ENCODE assay signal across 24 cellular contexts in the genomic region with DNA sequence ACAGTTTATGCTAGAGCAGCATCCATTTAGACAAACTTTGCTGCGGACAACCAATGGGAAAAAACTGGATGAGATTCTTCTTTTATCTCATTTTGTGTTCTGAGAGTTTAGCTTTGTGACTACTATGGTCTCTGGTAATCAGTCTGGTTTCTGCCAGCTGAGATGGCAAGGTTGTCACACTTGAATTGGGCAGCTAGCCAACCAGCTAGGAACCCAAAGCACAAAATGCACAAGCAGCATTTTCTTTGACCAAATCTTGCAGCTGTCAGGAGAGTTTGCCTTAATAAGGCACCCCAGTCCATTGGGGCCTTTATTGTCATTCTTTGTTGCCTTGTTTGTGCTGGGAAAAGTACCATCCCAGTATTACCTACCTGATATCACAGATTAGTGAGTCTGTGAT. TPM values are rescaled to one million over a fixed set of nuclear protein-coding genes. Genes with fewer than 3 reads are reported as not detected.
DNase-seq lines count a peak whose midpoint lies in the region; ATAC-seq and TF ChIP-seq lines count a peak whose summit lies in the region.
"Had no signal": no experiment of that assay in that cellular context is flagged by ENCODE, and none has a peak within 500 bp of the region (broad histone marks: within the 10 kb centered on the region; RNA-seq: fewer than 3 reads in every experiment).

No MANE protein-coding gene starts in this region.

- BruUV-seq in A673 (replicated peaks; lab: Mats Ljungman, UMichigan), result no TSS peak

- no peak for ATAC-seq in GM21423 (IDR thresholded peaks at IDR 0.05; ENCODE audit: unreplicated experiment)
- ATAC-seq: Panc1 had no signal

- TF ChIP-seq EP300 in ovary (IDR thresholded peaks at IDR 0.05), result no peak

- H3K36me3 ChIP-seq in A673 (ENCODE audit: insufficient read depth, low read length, poor library complexity, severe bottlenecking) (no peaks in the 10 kb centered on the region), iPS-20b (ENCODE audit: insufficient read depth, low read depth, low read length) (no peaks in the 10 kb centered on the region), testis (ENCODE audit: low read depth, missing control alignments) (no peaks in the 10 kb centered on the region), ovary (no peaks in the 10 kb centered on the region)
- H3K36me3 ChIP-seq: BE2C, HAP-1 had no signal

- peak; percentile 51 for DNase-seq in A673 (ENCODE audit: low spot score)
- DNase-seq in DMS79 treated with DMSO at 0.1 percent for 48 hours (lab: John Stamatoyannopoulos, UW), result peak; percentile 19
- DNase-seq in NCI-H1105 treated with DMSO at 0.1 percent for 48 hours (lab: John Stamatoyannopoulos, UW), result peak; percentile 64
- DNase-seq in testis, result no peak
- no peak for DNase-seq in CD1c-positive myeloid dendritic cell (ENCODE audit: extremely low spot score)
- no peak for DNase-seq in ovary
- DNase-seq: ACHN, BE2C, Calu3, HFFc6, IMR-90, KG1, NCI-H1048, NCI-H1436, NCI-H1930, NCI-H226, NCI-H524 treated with DMSO at 0.1 percent for 48 hours, NCI-H774, SIG-M5 had no signal

- no peak overlapping the region for H3K9ac ChIP-seq in iPS-20b (ENCODE audit: low read depth, low read length)

- H3K4me1 ChIP-seq in A673 (ENCODE audit: insufficient read depth, low read length, poor library complexity, severe bottlenecking) (no peaks in the 10 kb centered on the region), iPS-20b (ENCODE audit: insufficient read depth, low read length) (peaks cover 12% of the 10 kb centered on the region; the same call in 1 of the 2 replicates), testis (no peaks in the 10 kb centered on the region), ovary (ENCODE audit: insufficient read depth) (no peaks in the 10 kb centered on the region)
- H3K4me1 ChIP-seq: BE2C, HAP-1 had no signal

- CTCF ChIA-PET in A673 (lab: Charles Lee), result no interaction called here

- H3K27me3 ChIP-seq in A673 (replicated peaks; ENCODE audit: insufficient read depth, low read depth, low read length, poor library complexity) (no peaks in the 10 kb centered on the region), iPS-20b (ENCODE audit: insufficient read depth, low read length) (no peaks in the 10 kb centered on the region), testis (no peaks in the 10 kb centered on the region), ovary (no peaks in the 10 kb centered on the region)
- H3K27me3 ChIP-seq: BE2C had no signal

- POLR2A ChIA-PET in A673 (lab: Charles Lee; ENCODE audit: low non-redundant PET), result no interaction called here

- H3K27ac ChIP-seq in A673 (ENCODE audit: low read depth, low read length, poor library complexity, severe bottlenecking) (no peak overlapping the region), iPS-20b (ENCODE audit: low read length) (peak overlapping the region; percentile 37), testis (no peak overlapping the region), ovary (no peak overlapping the region)
- H3K27ac ChIP-seq: SK-N-MC had no signal

- TF ChIP-seq POLR2A in testis (IDR thresholded peaks at IDR 0.05) (no peak), ovary (IDR thresholded peaks at IDR 0.05) (no peak)

- TF ChIP-seq CTCF in A673 (conservative IDR thresholded peaks at IDR 0.05; ENCODE audit: low read depth, low read length) (no peak), testis (IDR thresholded peaks at IDR 0.05) (no peak), ovary (IDR thresholded peaks at IDR 0.05) (no peak)

- 85 to 94% methylated on average over 1 of the region's 1 CpG for WGBS in testis, 2 donors
- WGBS in ovary, 3 donors, result 94 to 95% (median 95%) methylated on average over 1 of the region's 1 CpG

- H3K4me3 ChIP-seq in A673 (ENCODE audit: low read depth, low read length, poor library complexity, severe bottlenecking), result no peak overlapping the region
- H3K4me3 ChIP-seq in iPS-20b (ENCODE audit: low read length), result no peak overlapping the region
- no peak overlapping the region for H3K4me3 ChIP-seq in testis
- no peak overlapping the region for H3K4me3 ChIP-seq in ovary
- H3K4me3 ChIP-seq: HAP-1, SK-N-MC had no signal

- intact Hi-C loops in A673 (cut with micrococcal nuclease; ENCODE audit: unreplicated experiment), result no loop called here
- intact Hi-C loops in testis (cut with DNase I; ENCODE audit: low total_unique reads), result no loop called here
- intact Hi-C loops in ovary (cut with DNase I), result no loop called here

- no peaks in the 10 kb centered on the region for H3K9me3 ChIP-seq in A673 (ENCODE audit: low read depth, low read length, poor library complexity, severe bottlenecking)
- H3K9me3 ChIP-seq in iPS-20b (ENCODE audit: insufficient read depth, low read depth, low read length), result no peaks in the 10 kb centered on the region
- H3K9me3 ChIP-seq in testis, result no peaks in the 10 kb centered on the region
- no peaks in the 10 kb centered on the region for H3K9me3 ChIP-seq in ovary
- H3K9me3 ChIP-seq: BE2C, HAP-1 had no signal

RNA-seq across cellular contexts. Expression of gene ETV6, which starts 34.0 kb away (rescaled TPM):
- 27.4 and 32.4 TPM in 2 replicates for total RNA-seq in A673 (2021)
- 10 to 100 TPM; 16.3 to 20.9 TPM for total RNA-seq in testis
- 7.8 TPM for polyA plus RNA-seq in testis (ENCODE audit: insufficient read depth, low read depth, low replicate concordance)
- 10 to 100 TPM in 6 of 7 donors, 1 to 10 TPM in 1; 6.2 to 34.6 (median 19.5) TPM for total RNA-seq in ovary
- 10 to 100 TPM in 1 of 2 donors, 1 to 10 TPM in 1; 4.4 to 11.5 TPM for polyA plus RNA-seq in ovary

Comparison
In these comparisons a context has a peak if more than half of its experiments do, and no peak if none do; other contexts are left out.
1. DNase-seq: peak in A673 (single experiment), DMS79 treated with DMSO at 0.1 percent for 48 hours (single experiment) and NCI-H1105 treated with DMSO at 0.1 percent for 48 hours (single experiment); none in testis (single experiment), CD1c-positive myeloid dendritic cell (single experiment) and ovary (0 of 5).